Comparison of ENCODE assay signal across 22 cellular contexts in the genomic region with DNA sequence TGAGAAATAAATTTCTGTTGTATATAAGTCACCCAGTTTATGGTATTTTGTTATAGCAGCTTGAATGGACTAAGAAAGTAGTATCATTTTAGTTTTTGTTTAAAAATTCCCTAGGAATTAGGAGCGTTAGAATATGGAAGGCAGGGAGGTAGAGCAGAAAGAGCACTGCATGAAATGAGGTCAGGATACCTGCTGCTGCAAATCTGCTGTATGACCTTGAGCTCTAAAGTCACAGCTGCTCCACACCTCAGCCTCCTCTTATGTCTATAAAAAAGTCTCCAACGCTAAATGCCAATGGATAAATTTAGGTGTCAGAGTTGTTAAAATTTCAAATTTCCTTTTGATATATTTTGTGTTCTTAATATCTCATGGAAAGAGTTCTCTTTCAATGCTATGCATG.
"Had no signal": no experiment of that assay in that cellular context is flagged by ENCODE, and none has a peak within 500 bp of the region (broad histone marks: within the 10 kb centered on the region; RNA-seq: fewer than 3 reads in every experiment).

No MANE protein-coding gene starts in this region.

- H3K9me3 ChIP-seq: MG63, SJSA1 had no signal

- H3K4me3 ChIP-seq: MG63, SJSA1, SK-N-MC had no signal

- H3K4me1 ChIP-seq: SJSA1 had no signal

- H3K27ac ChIP-seq: HL-60, SJSA1, SK-N-MC had no signal

- H3K27me3 ChIP-seq: MG63, SJSA1 had no signal

- H3K36me3 ChIP-seq: MG63, SJSA1 had no signal

- DNase-seq: IMR-90, Karpas-422, KG1, MG63, NCI-H1092 treated with DMSO at 0.1 percent for 48 hours, NCI-H1436, NCI-H187, NCI-H2029, NCI-H2081 treated with DMSO at 0.1 percent for 48 hours, NCI-H2171, NCI-H226, NCI-H446, NCI-H510A, NCI-H524 treated with DMSO at 0.1 percent for 48 hours, NCI-H69, NCI-H774, Right ventricle myocardium superior, RPMI8226, SIG-M5 had no signal
